Comparison of ENCODE assay signal across 18 cellular contexts in genomic region chr20:34029415-34029814, GRCh38. TPM values are rescaled to one million over a fixed set of nuclear protein-coding genes. Genes with fewer than 3 reads are reported as not detected.
DNase-seq lines count a peak whose midpoint lies in the region; ATAC-seq and TF ChIP-seq lines count a peak whose summit lies in the region.
"Had no signal": no experiment of that assay in that cellular context is flagged by ENCODE, and none has a peak within 500 bp of the region (broad histone marks: within the 10 kb centered on the region; RNA-seq: fewer than 3 reads in every experiment).

No MANE protein-coding gene starts in this region.

- H3T11ph ChIP-seq in H9 (ENCODE audit: low read length) = no peak overlapping the region

- no CpG with 5 or more reads among the region's 1 CpG for WGBS in H9 (ENCODE audit: extremely low coverage, insufficient read length, low lambda C conversion rate)
- 81 to 100% methylated on average over 1 of the region's 1 CpG for WGBS in endodermal cell (ENCODE audit: insufficient coverage in 1 of 2, insufficient read length in 1 of 2), 2 experiments
- no CpG with 5 or more reads among the region's 1 CpG for WGBS in trophoblast cell (ENCODE audit: extremely low coverage, insufficient coverage, insufficient read length)

- H3K4me3 ChIP-seq in CD8-positive, alpha-beta T cell (ENCODE audit: low read depth, low read length) = no peak overlapping the region
- no peak overlapping the region for H3K4me3 ChIP-seq in endodermal cell (ENCODE audit: low read length)
- no peak overlapping the region for H3K4me3 ChIP-seq in trophoblast cell (ENCODE audit: low read depth, low read length)
- H3K4me3 ChIP-seq: K562, SK-N-MC had no signal

- H2BK15ac ChIP-seq in H9 (ENCODE audit: low read depth, low read length) = no peak overlapping the region

- H2BK20ac ChIP-seq in H9 (ENCODE audit: low read depth, low read length, poor library complexity, severe bottlenecking) = no peak overlapping the region

- H2BK5ac ChIP-seq in H9 (ENCODE audit: insufficient read length, low read length) = no peak overlapping the region
- H2BK5ac ChIP-seq in trophoblast cell (ENCODE audit: low read depth, low read length, poor library complexity) = no peak overlapping the region

- H2BK12ac ChIP-seq in H9 (ENCODE audit: insufficient read length, low read depth, low read length) = no peak overlapping the region
- no peak overlapping the region for H2BK12ac ChIP-seq in trophoblast cell (ENCODE audit: low read length)

- no peak overlapping the region for H4K12ac ChIP-seq in trophoblast cell (ENCODE audit: low read depth, low read length)

- POLR2A ChIA-PET in CD8-positive, alpha-beta T cell (lab: Charles Lee) = interaction anchor here (1.3 kb wide), 1 partner anchor 36 kb away, joined by 3 read pairs; the partner anchor contains the start of gene RALY

- no peak overlapping the region for H3K4me3 Mint-ChIP-seq in CD8-positive, alpha-beta T cell
- no peak overlapping the region for H3K4me3 Mint-ChIP-seq in H9
- H3K4me3 Mint-ChIP-seq in endodermal cell = no peak overlapping the region
- H3K4me3 Mint-ChIP-seq in endothelial cell (ENCODE audit: unreplicated experiment) = no peak overlapping the region

- H2BK120ac ChIP-seq in H9 (ENCODE audit: low read depth, low read length, poor library complexity, severe bottlenecking) (no peak overlapping the region), trophoblast cell (ENCODE audit: insufficient read depth, low read length, poor library complexity) (no peak overlapping the region)

- peaks cover 4% of the 10 kb centered on the region for H3K36me3 ChIP-seq in CD8-positive, alpha-beta T cell (ENCODE audit: insufficient read depth, low read length)
- H3K36me3 ChIP-seq in endodermal cell (ENCODE audit: control insufficient read depth, insufficient read depth, low read length) (peaks cover 17% of the 10 kb centered on the region), trophoblast cell (ENCODE audit: control insufficient read depth in 1 of 2, insufficient read depth in 2 of 2, low read length in 2 of 2) (peaks cover 7 to 14% of the 10 kb centered on the region in 2 experiments)

- no peaks in the 10 kb centered on the region for H3K27me3 Mint-ChIP-seq in CD8-positive, alpha-beta T cell (ENCODE audit: low read depth)
- H3K27me3 Mint-ChIP-seq in H9 (ENCODE audit: low read depth) (no peaks in the 10 kb centered on the region), endodermal cell (ENCODE audit: insufficient read depth) (no peaks in the 10 kb centered on the region), endothelial cell (ENCODE audit: unreplicated experiment) (peaks cover 3% of the 10 kb centered on the region)

- no peak overlapping the region for H4K5ac ChIP-seq in H9 (ENCODE audit: insufficient read length, low read depth, low read length)

- H3K27ac ChIP-seq in CD8-positive, alpha-beta T cell (ENCODE audit: low read depth, low read length) = no peak overlapping the region
- no peak overlapping the region for H3K27ac ChIP-seq in H9 (ENCODE audit: insufficient read length, low read depth, low read length)
- H3K27ac ChIP-seq in endodermal cell (ENCODE audit: low read depth, low read length) = no peak overlapping the region
- no peak overlapping the region for H3K27ac ChIP-seq in trophoblast cell (ENCODE audit: low read depth, low read length)
- H3K27ac ChIP-seq: C4-2B, SK-N-MC had no signal

- no peak overlapping the region for H3K14ac ChIP-seq in H9 (ENCODE audit: insufficient read depth, low read length)
- H3K14ac ChIP-seq in trophoblast cell (ENCODE audit: low read length) = no peak overlapping the region

- no peaks in the 10 kb centered on the region for H3K23me2 ChIP-seq in H9 (ENCODE audit: insufficient read length, low read depth, low read length, poor library complexity, severe bottlenecking)

- H3K4me1 Mint-ChIP-seq in CD8-positive, alpha-beta T cell (ENCODE audit: low read depth) = peaks cover 67% of the 10 kb centered on the region
- peaks cover 59 to 65% of the 10 kb centered on the region in 2 experiments for H3K4me1 Mint-ChIP-seq in H9
- peaks cover 49% of the 10 kb centered on the region for H3K4me1 Mint-ChIP-seq in endodermal cell
- peaks cover 31% of the 10 kb centered on the region for H3K4me1 Mint-ChIP-seq in endothelial cell (ENCODE audit: unreplicated experiment)

- no peak for DNase-seq in CD8-positive, alpha-beta T cell
- DNase-seq in H9 = no peak
- DNase-seq in endodermal cell = no peak
- DNase-seq in trophoblast cell = no peak
- DNase-seq in posterior vena cava (ENCODE audit: low spot score) = no peak
- no peak for DNase-seq in ecto neural progenitor cell (ENCODE audit: low spot score)
- no peak for DNase-seq in endothelial cell (ENCODE audit: low spot score)
- DNase-seq: HCEC 1CT, Kasumi-1, NCI-H1105 treated with DMSO at 0.1 percent for 48 hours, NCI-H1930, NCI-H2107, NCI-H524 treated with DMSO at 0.1 percent for 48 hours, NCI-H774, SIG-M5 had no signal

- H2AFZ ChIP-seq in H9 (ENCODE audit: low read length) = no peak overlapping the region
- H2AFZ ChIP-seq in trophoblast cell (ENCODE audit: insufficient read depth, low read length, poor library complexity) = no peak overlapping the region

- H4K8ac ChIP-seq in H9 (replicated peaks; ENCODE audit: insufficient read length, low read depth, low read length) (no peak overlapping the region), trophoblast cell (ENCODE audit: low read depth, low read length) (no peak overlapping the region)

- CTCF ChIA-PET in CD8-positive, alpha-beta T cell (lab: Charles Lee) = no interaction called here

- no peak overlapping the region for H2AK5ac ChIP-seq in H9 (ENCODE audit: insufficient read length, low read length)
- H2AK5ac ChIP-seq in trophoblast cell (ENCODE audit: low read length) = no peak overlapping the region

- peaks cover 42% of the 10 kb centered on the region for H3K36me3 Mint-ChIP-seq in CD8-positive, alpha-beta T cell
- H3K36me3 Mint-ChIP-seq in H9 (ENCODE audit: insufficient read depth in 1 of 3, low read depth in 3 of 3) (peaks cover 1 to 26% (median 13%) of the 10 kb centered on the region in 3 experiments; a peak in 4 of 7 replicates), endodermal cell (ENCODE audit: low read depth) (peaks cover 31% of the 10 kb centered on the region), endothelial cell (ENCODE audit: low read depth, unreplicated experiment) (peaks cover 8% of the 10 kb centered on the region)

- H3K79me2 ChIP-seq in H9 (ENCODE audit: insufficient read depth, low read length) (peaks cover 13% of the 10 kb centered on the region; the same call in 1 of the 2 replicates), trophoblast cell (ENCODE audit: control insufficient read depth, insufficient read depth, low read length, poor library complexity) (peaks cover 7% of the 10 kb centered on the region)

- peaks cover 5% of the 10 kb centered on the region for H3K79me1 ChIP-seq in H9 (ENCODE audit: insufficient read depth, low read depth, low read length, poor library complexity, severe bottlenecking)
- no peaks in the 10 kb centered on the region for H3K79me1 ChIP-seq in trophoblast cell (ENCODE audit: low read length)

- H4K20me1 ChIP-seq in H9 (ENCODE audit: control insufficient read depth, insufficient read depth, insufficient read length) = no peaks in the 10 kb centered on the region

- H4K91ac ChIP-seq in H9 (ENCODE audit: insufficient read length, low read depth, low read length) = no peak overlapping the region
- H4K91ac ChIP-seq in trophoblast cell (ENCODE audit: low read depth, low read length) = no peak overlapping the region

- ATAC-seq in CD8-positive, alpha-beta T cell = no peak
- ATAC-seq: K562 had no signal

- intact Hi-C loops in CD8-positive, alpha-beta T cell (cut with DNase I, micrococcal nuclease) = no loop called here
- intact Hi-C loops in posterior vena cava (cut with DNase I) = no loop called here

- peaks cover 13% of the 10 kb centered on the region for H3K4me1 ChIP-seq in CD8-positive, alpha-beta T cell (ENCODE audit: insufficient read depth, low read length)
- peaks cover 7% of the 10 kb centered on the region for H3K4me1 ChIP-seq in H9 (ENCODE audit: insufficient read depth, low read length)
- peaks cover 17% of the 10 kb centered on the region for H3K4me1 ChIP-seq in endodermal cell (ENCODE audit: control insufficient read depth, insufficient read depth, low read length)
- peaks cover 10 to 17% of the 10 kb centered on the region in 2 experiments for H3K4me1 ChIP-seq in trophoblast cell (ENCODE audit: control insufficient read depth in 1 of 2, insufficient read depth in 2 of 2, low read length in 2 of 2)

- H3K23ac ChIP-seq in H9 (ENCODE audit: insufficient read length, low read depth, low read length) (no peak overlapping the region), trophoblast cell (ENCODE audit: low read length) (no peak overlapping the region)

- peak overlapping the region; percentile 66 for H3K27ac Mint-ChIP-seq in CD8-positive, alpha-beta T cell
- H3K27ac Mint-ChIP-seq in H9 = peak overlapping the region; percentile 48 to 83 (median 66); a peak in 4 of 7 replicates
- peak overlapping the region; percentile 80 for H3K27ac Mint-ChIP-seq in endodermal cell
- no peak overlapping the region for H3K27ac Mint-ChIP-seq in endothelial cell (ENCODE audit: unreplicated experiment)

- H3K9ac ChIP-seq in H9 (ENCODE audit: extremely low read depth, insufficient read length, low read length) (no peak overlapping the region), endodermal cell (ENCODE audit: extremely low read depth, low read length, poor library complexity, severe bottlenecking) (no peak overlapping the region), trophoblast cell (ENCODE audit: low read length) (no peak overlapping the region)

- no peak for TF ChIP-seq CTCF in CD8-positive, alpha-beta T cell (IDR thresholded peaks at IDR 0.05)
- no peak for TF ChIP-seq CTCF in H9 (conservative IDR thresholded peaks at IDR 0.05)
- no peak for TF ChIP-seq CTCF in endodermal cell (conservative IDR thresholded peaks at IDR 0.05)
- no peak for TF ChIP-seq CTCF in endothelial cell (IDR thresholded peaks at IDR 0.05; ENCODE audit: unreplicated experiment)

- no peaks in the 10 kb centered on the region for H3K9me3 ChIP-seq in CD8-positive, alpha-beta T cell (ENCODE audit: low read length)
- H3K9me3 ChIP-seq in H9 (ENCODE audit: control insufficient read depth, low read depth, low read length) (no peaks in the 10 kb centered on the region), endodermal cell (ENCODE audit: control insufficient read depth, low read length) (no peaks in the 10 kb centered on the region), trophoblast cell (ENCODE audit: insufficient read depth, low read depth, low read length) (no peaks in the 10 kb centered on the region)

- H3K9me3 Mint-ChIP-seq in CD8-positive, alpha-beta T cell = no peaks in the 10 kb centered on the region
- H3K9me3 Mint-ChIP-seq in H9 (no peaks in the 10 kb centered on the region), endodermal cell (no peaks in the 10 kb centered on the region), endothelial cell (ENCODE audit: unreplicated experiment) (no peaks in the 10 kb centered on the region)

- H3K18ac ChIP-seq in H9 (ENCODE audit: insufficient read length, low read depth, low read length) = no peak overlapping the region
- H3K18ac ChIP-seq in trophoblast cell (ENCODE audit: low read length) = no peak overlapping the region

- no peaks in the 10 kb centered on the region for H3K27me3 ChIP-seq in CD8-positive, alpha-beta T cell (ENCODE audit: insufficient read depth, low read length)
- H3K27me3 ChIP-seq in H9 (ENCODE audit: insufficient read depth, low read length) (no peaks in the 10 kb centered on the region), endodermal cell (ENCODE audit: control insufficient read depth, insufficient read depth, low read length, poor library complexity, severe bottlenecking) (no peaks in the 10 kb centered on the region), trophoblast cell (ENCODE audit: insufficient read depth, low read length) (no peaks in the 10 kb centered on the region)

- H3K4ac ChIP-seq in H9 (ENCODE audit: low read depth, low read length) (no peak overlapping the region), trophoblast cell (ENCODE audit: low read depth, low read length) (peak overlapping the region; percentile 51)

- no peak overlapping the region for H3K4me2 ChIP-seq in H9 (ENCODE audit: insufficient read depth, insufficient read length, low read length)
- H3K4me2 ChIP-seq in trophoblast cell (ENCODE audit: low read length) = no peak overlapping the region

- H3K56ac ChIP-seq in H9 (ENCODE audit: insufficient read length, low read depth, low read length) = no peak overlapping the region

RNA-seq across cellular contexts. Expression of gene RALY, which starts 35.7 kb away (rescaled TPM):
- total RNA-seq in CD8-positive, alpha-beta T cell = 100 to 1,000 TPM; 110 to 113 TPM
- total RNA-seq in H9 (2021) = 199 and 207 TPM in 2 replicates
- total RNA-seq in endodermal cell = 100 to 1,000 TPM; 136 to 182 TPM
- 164 TPM for polyA plus RNA-seq in endodermal cell (2013, experiment 1 of 2)
- 145 TPM for polyA plus RNA-seq in endodermal cell (2013, experiment 2 of 2)
- 138 and 151 TPM in 2 replicates for polyA plus RNA-seq in trophoblast cell (2013)
- total RNA-seq in posterior vena cava = 10 to 100 TPM; 75.8 to 90.5 TPM
- 168 TPM for total RNA-seq in endothelial cell (ENCODE audit: unreplicated experiment)
